1 cellular context compared by ENCODE assay signal in the genomic region with DNA sequence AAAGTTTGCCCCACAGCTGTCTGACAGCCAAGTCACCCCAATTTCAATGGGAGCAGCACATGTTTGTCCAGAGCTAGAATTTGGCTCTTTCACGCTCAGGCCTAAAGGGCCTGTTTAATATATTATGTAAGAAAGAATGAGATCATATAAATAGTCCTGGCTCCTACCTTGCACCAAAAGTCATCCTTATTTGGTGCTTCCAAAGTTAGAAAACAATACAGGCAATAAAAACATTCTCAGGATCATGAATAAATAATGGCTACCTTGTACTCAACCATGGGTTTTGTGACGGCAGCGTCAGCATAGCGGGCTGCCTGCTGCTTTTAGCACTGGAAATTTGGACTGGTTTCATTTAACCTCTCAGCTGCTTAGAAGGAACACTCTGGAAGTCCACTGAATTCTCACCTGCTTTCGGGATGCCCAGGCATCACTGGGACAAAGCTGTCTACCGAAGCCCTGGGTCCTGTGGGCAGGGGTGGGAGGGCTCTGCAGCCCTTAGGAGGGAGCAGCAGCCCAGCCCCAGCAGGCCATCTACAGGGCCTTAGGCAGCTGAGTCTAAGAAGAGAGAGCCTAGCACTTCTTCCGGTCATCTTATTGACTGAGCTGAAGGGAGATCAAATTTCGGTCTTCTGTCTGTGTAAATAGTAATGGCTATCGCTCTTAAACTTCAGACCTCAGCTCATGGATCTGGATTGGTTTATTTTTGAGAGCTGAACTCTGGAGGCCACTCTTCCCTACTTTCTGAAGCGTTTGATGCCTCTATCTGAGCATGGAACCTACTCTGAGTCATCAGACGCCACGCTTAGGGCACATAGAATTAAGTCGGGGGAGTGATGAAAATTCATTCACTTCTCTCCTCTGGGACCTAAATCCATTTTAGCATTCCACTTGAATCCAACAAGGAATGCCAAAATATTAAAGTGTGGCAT.
TF ChIP-seq lines count a peak whose summit lies in the region.

No MANE protein-coding gene starts in this region.

TF ChIP-seq in HepG2, 621 proteins besides CTCF, POLR2A, EP300 and RAD21 (continued from another document):
- TF ChIP-seq, protein P1, sequence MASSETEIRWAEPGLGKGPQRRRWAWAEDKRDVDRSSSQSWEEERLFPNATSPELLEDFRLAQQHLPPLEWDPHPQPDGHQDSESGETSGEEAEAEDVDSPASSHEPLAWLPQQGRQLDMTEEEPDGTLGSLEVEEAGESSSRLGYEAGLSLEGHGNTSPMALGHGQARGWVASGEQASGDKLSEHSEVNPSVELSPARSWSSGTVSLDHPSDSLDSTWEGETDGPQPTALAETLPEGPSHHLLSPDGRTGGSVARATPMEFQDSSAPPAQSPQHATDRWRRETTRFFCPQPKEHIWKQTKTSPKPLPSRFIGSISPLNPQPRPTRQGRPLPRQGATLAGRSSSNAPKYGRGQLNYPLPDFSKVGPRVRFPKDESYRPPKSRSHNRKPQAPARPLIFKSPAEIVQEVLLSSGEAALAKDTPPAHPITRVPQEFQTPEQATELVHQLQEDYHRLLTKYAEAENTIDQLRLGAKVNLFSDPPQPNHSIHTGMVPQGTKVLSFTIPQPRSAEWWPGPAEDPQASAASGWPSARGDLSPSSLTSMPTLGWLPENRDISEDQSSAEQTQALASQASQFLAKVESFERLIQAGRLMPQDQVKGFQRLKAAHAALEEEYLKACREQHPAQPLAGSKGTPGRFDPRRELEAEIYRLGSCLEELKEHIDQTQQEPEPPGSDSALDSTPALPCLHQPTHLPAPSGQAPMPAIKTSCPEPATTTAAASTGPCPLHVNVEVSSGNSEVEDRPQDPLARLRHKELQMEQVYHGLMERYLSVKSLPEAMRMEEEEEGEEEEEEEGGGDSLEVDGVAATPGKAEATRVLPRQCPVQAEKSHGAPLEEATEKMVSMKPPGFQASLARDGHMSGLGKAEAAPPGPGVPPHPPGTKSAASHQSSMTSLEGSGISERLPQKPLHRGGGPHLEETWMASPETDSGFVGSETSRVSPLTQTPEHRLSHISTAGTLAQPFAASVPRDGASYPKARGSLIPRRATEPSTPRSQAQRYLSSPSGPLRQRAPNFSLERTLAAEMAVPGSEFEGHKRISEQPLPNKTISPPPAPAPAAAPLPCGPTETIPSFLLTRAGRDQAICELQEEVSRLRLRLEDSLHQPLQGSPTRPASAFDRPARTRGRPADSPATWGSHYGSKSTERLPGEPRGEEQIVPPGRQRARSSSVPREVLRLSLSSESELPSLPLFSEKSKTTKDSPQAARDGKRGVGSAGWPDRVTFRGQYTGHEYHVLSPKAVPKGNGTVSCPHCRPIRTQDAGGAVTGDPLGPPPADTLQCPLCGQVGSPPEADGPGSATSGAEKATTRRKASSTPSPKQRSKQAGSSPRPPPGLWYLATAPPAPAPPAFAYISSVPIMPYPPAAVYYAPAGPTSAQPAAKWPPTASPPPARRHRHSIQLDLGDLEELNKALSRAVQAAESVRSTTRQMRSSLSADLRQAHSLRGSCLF (CRISPR knock-in tag; IDR thresholded peaks at IDR 0.05; ENCODE audit: borderline replicate concordance): no peak
- no peak for TF ChIP-seq MXI1 (IDR thresholded peaks at IDR 0.05; ENCODE audit: borderline replicate concordance, low read depth, low read length)
- TF ChIP-seq TGIF2 (CRISPR knock-in tag; IDR thresholded peaks at IDR 0.05): no peak
- TF ChIP-seq, protein P2, sequence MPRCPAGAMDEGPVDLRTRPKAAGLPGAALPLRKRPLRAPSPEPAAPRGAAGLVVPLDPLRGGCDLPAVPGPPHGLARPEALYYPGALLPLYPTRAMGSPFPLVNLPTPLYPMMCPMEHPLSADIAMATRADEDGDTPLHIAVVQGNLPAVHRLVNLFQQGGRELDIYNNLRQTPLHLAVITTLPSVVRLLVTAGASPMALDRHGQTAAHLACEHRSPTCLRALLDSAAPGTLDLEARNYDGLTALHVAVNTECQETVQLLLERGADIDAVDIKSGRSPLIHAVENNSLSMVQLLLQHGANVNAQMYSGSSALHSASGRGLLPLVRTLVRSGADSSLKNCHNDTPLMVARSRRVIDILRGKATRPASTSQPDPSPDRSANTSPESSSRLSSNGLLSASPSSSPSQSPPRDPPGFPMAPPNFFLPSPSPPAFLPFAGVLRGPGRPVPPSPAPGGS (CRISPR knock-in tag; IDR thresholded peaks at IDR 0.05): no peak
